ENCODE assay signal across 8 cellular contexts in genomic region chr4:75289843-75290616, GRCh38.
DNase-seq lines count a peak whose midpoint lies in the region; ATAC-seq and TF ChIP-seq lines count a peak whose summit lies in the region.

No MANE protein-coding gene starts in this region.

- peak; percentile 70 for TF ChIP-seq CTCF in OCI-LY1 (IDR thresholded peaks at IDR 0.05; ENCODE audit: low read length)
- peak; percentile 67 for TF ChIP-seq CTCF in type B pancreatic cell (conservative IDR thresholded peaks at IDR 0.05)

- no peak overlapping the region for H3K9ac ChIP-seq in OCI-LY1 (ENCODE audit: low read length)

- H3K4me2 ChIP-seq in OCI-LY1 (ENCODE audit: low read length) = no peak overlapping the region

- no peaks in the 10 kb centered on the region for H3K4me1 ChIP-seq in OCI-LY1 (ENCODE audit: insufficient read depth, low read length, severe bottlenecking)

- peaks cover 24% of the 10 kb centered on the region for H3K4me1 Mint-ChIP-seq in type B pancreatic cell (ENCODE audit: unreplicated experiment)
- H3K4me1 Mint-ChIP-seq in natural killer cell treated with Interleukin-12 subunit alpha and Interleukin-12 subunit beta and Interleukin-15 and Interleukin-18, amount 100 ng/mL, for 72 hours (ENCODE audit: low read depth in 2 of 2) = no peaks in the 10 kb centered on the region

- no peaks in the 10 kb centered on the region for H3K9me2 ChIP-seq in OCI-LY1 (ENCODE audit: low read depth, low read length)

- DNase-seq in GM03348 (ENCODE audit: low spot score) (peak; percentile 10), germinal center (ENCODE audit: low spot score) (peak; percentile 38), type B pancreatic cell (ENCODE audit: extremely low spot score, unreplicated experiment) (no peak), kidney glomerular epithelial cell (lab: John Stamatoyannopoulos, UW) (no peak)
- DNase-seq in natural killer cell treated with Interleukin-12 subunit alpha and Interleukin-12 subunit beta and Interleukin-15 and Interleukin-18, amount 100 ng/mL, for 72 hours (ENCODE audit: low spot score) = no peak

- ATAC-seq in HG02870 (IDR thresholded peaks at IDR 0.05; ENCODE audit: unreplicated experiment) = peak; percentile 59
- no peak for ATAC-seq in natural killer cell treated with Interleukin-12 subunit alpha and Interleukin-12 subunit beta and Interleukin-15 and Interleukin-18, amount 100 ng/mL, for 72 hours
- no peak for ATAC-seq in GM19397 (IDR thresholded peaks at IDR 0.05; ENCODE audit: unreplicated experiment)

- H3K4me3 Mint-ChIP-seq in type B pancreatic cell = no peak overlapping the region
- no peak overlapping the region for H3K4me3 Mint-ChIP-seq in natural killer cell treated with Interleukin-12 subunit alpha and Interleukin-12 subunit beta and Interleukin-15 and Interleukin-18, amount 100 ng/mL, for 72 hours

- H2AFZ ChIP-seq in OCI-LY1 (ENCODE audit: low read length) = no peak overlapping the region

- H3K27ac Mint-ChIP-seq in type B pancreatic cell = no peak overlapping the region
- H3K27ac Mint-ChIP-seq in natural killer cell treated with Interleukin-12 subunit alpha and Interleukin-12 subunit beta and Interleukin-15 and Interleukin-18, amount 100 ng/mL, for 72 hours = no peak overlapping the region

- no peaks in the 10 kb centered on the region for H4K20me1 ChIP-seq in OCI-LY1 (ENCODE audit: insufficient read depth, low read length)

- no peak overlapping the region for H3K4me3 ChIP-seq in OCI-LY1 (ENCODE audit: low read depth, low read length, poor library complexity, severe bottlenecking)

- H3K36me3 ChIP-seq in OCI-LY1 (ENCODE audit: insufficient read depth, low read length) = no peaks in the 10 kb centered on the region

- H3F3A ChIP-seq in OCI-LY1 (ENCODE audit: insufficient read depth, low read length) = no peaks in the 10 kb centered on the region

- H3K9me3 ChIP-seq in OCI-LY1 (ENCODE audit: low read length) = no peaks in the 10 kb centered on the region

- H3K36me3 Mint-ChIP-seq in type B pancreatic cell = no peaks in the 10 kb centered on the region
- no peaks in the 10 kb centered on the region for H3K36me3 Mint-ChIP-seq in natural killer cell treated with Interleukin-12 subunit alpha and Interleukin-12 subunit beta and Interleukin-15 and Interleukin-18, amount 100 ng/mL, for 72 hours

- H3K27me3 ChIP-seq in OCI-LY1 (ENCODE audit: insufficient read depth, low read length) = no peaks in the 10 kb centered on the region

- H3K79me2 ChIP-seq in OCI-LY1 (ENCODE audit: insufficient read depth, low read length) = no peaks in the 10 kb centered on the region

- H3K27me3 Mint-ChIP-seq in type B pancreatic cell = no peaks in the 10 kb centered on the region
- no peaks in the 10 kb centered on the region for H3K27me3 Mint-ChIP-seq in natural killer cell treated with Interleukin-12 subunit alpha and Interleukin-12 subunit beta and Interleukin-15 and Interleukin-18, amount 100 ng/mL, for 72 hours

- H3K27ac ChIP-seq in OCI-LY1 (ENCODE audit: low read depth, low read length, poor library complexity, severe bottlenecking) = no peak overlapping the region

- H3K9me3 Mint-ChIP-seq in type B pancreatic cell = no peaks in the 10 kb centered on the region
- H3K9me3 Mint-ChIP-seq in natural killer cell treated with Interleukin-12 subunit alpha and Interleukin-12 subunit beta and Interleukin-15 and Interleukin-18, amount 100 ng/mL, for 72 hours = peaks cover 11% of the 10 kb centered on the region

Comparison
In these comparisons a context has a peak if more than half of its experiments do, and no peak if none do; other contexts are left out.
1. DNase-seq: peak in GM03348 (single experiment) and germinal center (single experiment); none in type B pancreatic cell (single experiment), natural killer cell treated with Interleukin-12 subunit alpha and Interleukin-12 subunit beta and Interleukin-15 and Interleukin-18, amount 100 ng/mL, for 72 hours (single experiment) and kidney glomerular epithelial cell (single experiment).